ENCODE assay signal across 11 cellular contexts in genomic region chr11:47640506-47640905, GRCh38. TPM values are rescaled to one million over a fixed set of nuclear protein-coding genes. Genes with fewer than 3 reads are reported as not detected.
DNase-seq lines count a peak whose midpoint lies in the region; ATAC-seq, FAIRE-seq and TF ChIP-seq lines count a peak whose summit lies in the region.
"Not testable (repeated sequence)": the region's sequence is repeated elsewhere in the genome, so short reads cannot be mapped to it uniquely, and the experiment has no call there.
"Had no signal": no experiment of that assay in that cellular context is flagged by ENCODE, and none has a peak within 500 bp of the region (broad histone marks: within the 10 kb centered on the region; RNA-seq: fewer than 3 reads in every experiment).

No MANE protein-coding gene starts in this region.

- POLR2A ChIA-PET in CD4-positive, alpha-beta T cell (lab: Charles Lee): not testable (repeated sequence)

- dilution Hi-C loops in keratinocyte (cut with MboI; ENCODE audit: extremely low pct_ligation_motif_present, low sequenced_read_pairs): not testable (repeated sequence)

- H3K27me3 Mint-ChIP-seq in CD4-positive, alpha-beta T cell; IgD-negative memory B cell; T-helper 17 cell; activated naive CD4-positive, alpha-beta T cell treated with anti-CD3 and anti-CD28 coated beads for 36 hours (ENCODE audit: low read depth); chondrocyte (ENCODE audit: low read depth); neural progenitor cell (ENCODE audit: insufficient read depth, low read depth); type B pancreatic cell: not testable (repeated sequence)

- not testable (repeated sequence) for H3K9me3 Mint-ChIP-seq in CD4-positive, alpha-beta T cell; IgD-negative memory B cell; activated naive CD4-positive, alpha-beta T cell treated with anti-CD3 and anti-CD28 coated beads for 36 hours; chondrocyte (ENCODE audit: low read depth); neural progenitor cell; type B pancreatic cell

- CTCF ChIA-PET in CD4-positive, alpha-beta T cell (lab: Charles Lee); activated naive CD4-positive, alpha-beta T cell treated with anti-CD3 and anti-CD28 coated beads for 36 hours (lab: Charles Lee): not testable (repeated sequence)

- H3K4me3 Mint-ChIP-seq in CD4-positive, alpha-beta T cell: peak overlapping the region; percentile 90
- peak overlapping the region in 3 of 4 donors; percentile 21 to 92 (median 74) for H3K4me3 Mint-ChIP-seq in IgD-negative memory B cell
- H3K4me3 Mint-ChIP-seq in T-helper 17 cell; chondrocyte (ENCODE audit: unreplicated experiment): not testable (repeated sequence)
- H3K4me3 Mint-ChIP-seq in activated naive CD4-positive, alpha-beta T cell treated with anti-CD3 and anti-CD28 coated beads for 36 hours: peak overlapping the region; percentile 91
- H3K4me3 Mint-ChIP-seq in neural progenitor cell: peak overlapping the region; percentile 97
- H3K4me3 Mint-ChIP-seq in type B pancreatic cell: peak overlapping the region; percentile 98

- FAIRE-seq in keratinocyte (lab: Jason Lieb, UNC): not testable (repeated sequence)

- H3K4me1 Mint-ChIP-seq in CD4-positive, alpha-beta T cell (ENCODE audit: low read depth): peaks cover 26% of the 10 kb centered on the region
- H3K4me1 Mint-ChIP-seq in IgD-negative memory B cell (peaks cover 15 to 18% (median 17%) of the 10 kb centered on the region in 3 donors), T-helper 17 cell (peaks cover 17% of the 10 kb centered on the region), chondrocyte (ENCODE audit: low read depth) (peaks cover 21% of the 10 kb centered on the region), neural progenitor cell (peaks cover 21% of the 10 kb centered on the region), type B pancreatic cell (ENCODE audit: unreplicated experiment) (peaks cover 24% of the 10 kb centered on the region)
- peaks cover 19% of the 10 kb centered on the region for H3K4me1 Mint-ChIP-seq in activated naive CD4-positive, alpha-beta T cell treated with anti-CD3 and anti-CD28 coated beads for 36 hours (ENCODE audit: low read depth)

- H3K4me2 ChIP-seq in keratinocyte (ENCODE audit: control insufficient read depth, extremely low read depth, insufficient read depth, low read depth, low read length) (peak overlapping the region; percentile 89), neural progenitor cell (peak overlapping the region; percentile 80)

- H3K27ac ChIP-seq in CD4-positive, alpha-beta T cell (ENCODE audit: low read depth, low read length); keratinocyte (ENCODE audit: control insufficient read depth, insufficient read depth, low read length); neural progenitor cell: not testable (repeated sequence)

- H3K4me3 ChIP-seq in keratinocyte (ENCODE audit: control insufficient read depth in 2 of 3, extremely low read depth in 1 of 3, insufficient read depth in 2 of 3, low read depth in 1 of 3, low read length in 3 of 3) (peak overlapping the region; percentile 84 to 96 (median 95)), neural progenitor cell (peak overlapping the region; percentile 69)

- TF ChIP-seq CTCF in CD4-positive, alpha-beta T cell (IDR thresholded peaks at IDR 0.05); chondrocyte (IDR thresholded peaks at IDR 0.05); keratinocyte (optimal IDR thresholded peaks at IDR 0.05 in 1 of 3, IDR thresholded peaks at IDR 0.05 in 1 of 3, conservative IDR thresholded peaks at IDR 0.05 in 1 of 3; ENCODE audit: extremely low read depth in 1 of 3, insufficient read depth in 2 of 3, low read length in 3 of 3); neural progenitor cell (IDR thresholded peaks at IDR 0.05); type B pancreatic cell (conservative IDR thresholded peaks at IDR 0.05): not testable (repeated sequence)

- H3K9me3 ChIP-seq in CD4-positive, alpha-beta T cell (ENCODE audit: control insufficient read depth, low read length); T-helper 17 cell (ENCODE audit: control insufficient read depth, low read length, poor library complexity, severe bottlenecking); keratinocyte (ENCODE audit: control insufficient read depth, low read depth, low read length); neural progenitor cell (ENCODE audit: low read depth): not testable (repeated sequence)

- not testable (repeated sequence) for DNase-seq in CD4-positive, alpha-beta T cell; T-helper 17 cell; activated naive CD4-positive, alpha-beta T cell treated with anti-CD3 and anti-CD28 coated beads for 36 hours; chondrocyte (ENCODE audit: low spot score); keratinocyte (ENCODE audit: low read depth, low spot score); neural progenitor cell (ENCODE audit: low spot score); type B pancreatic cell (ENCODE audit: extremely low spot score, unreplicated experiment)

- ATAC-seq in CD4-positive, alpha-beta T cell (ENCODE audit: poor library complexity); T-helper 17 cell: not testable (repeated sequence)

- H3K36me3 ChIP-seq in keratinocyte (ENCODE audit: control insufficient read depth in 2 of 2, extremely low read depth in 1 of 2, insufficient read depth in 2 of 2, low read length in 2 of 2); neural progenitor cell: not testable (repeated sequence)

- H3K79me2 ChIP-seq in keratinocyte (ENCODE audit: control insufficient read depth, insufficient read depth, low read length) (peaks cover 32% of the 10 kb centered on the region), neural progenitor cell (ENCODE audit: low read depth) (peaks cover 31% of the 10 kb centered on the region)

- not testable (repeated sequence) for H3K27ac Mint-ChIP-seq in CD4-positive, alpha-beta T cell; activated naive CD4-positive, alpha-beta T cell treated with anti-CD3 and anti-CD28 coated beads for 36 hours; neural progenitor cell; type B pancreatic cell
- H3K27ac Mint-ChIP-seq in IgD-negative memory B cell: peak overlapping the region in 1 of 3 donors; percentile 54
- H3K27ac Mint-ChIP-seq in T-helper 17 cell: peak overlapping the region; percentile 97
- peak overlapping the region; percentile 32 for H3K27ac Mint-ChIP-seq in chondrocyte (ENCODE audit: unreplicated experiment)

- not testable (repeated sequence) for H3K9ac ChIP-seq in keratinocyte (ENCODE audit: control insufficient read depth, extremely low read depth, insufficient read depth, low read length); neural progenitor cell

- intact Hi-C loops in CD4-positive, alpha-beta T cell (cut with DNase I, micrococcal nuclease): loop anchor here in 1 of 2 experiments (5.0 kb wide), 4 partner anchors 218 to 703 kb away; partner anchors contain the start of genes ARFGAP2 and CSTPP1
- intact Hi-C loops in activated naive CD4-positive, alpha-beta T cell treated with anti-CD3 and anti-CD28 coated beads for 36 hours (cut with micrococcal nuclease): loop anchor here (5.0 kb wide), 1 partner anchor 373 kb away; no protein-coding TSS in a partner anchor

- H3K36me3 Mint-ChIP-seq in CD4-positive, alpha-beta T cell (ENCODE audit: low read depth): peaks cover 32% of the 10 kb centered on the region
- H3K36me3 Mint-ChIP-seq in IgD-negative memory B cell; T-helper 17 cell (ENCODE audit: low read depth); chondrocyte (ENCODE audit: low read depth); type B pancreatic cell: not testable (repeated sequence)
- H3K36me3 Mint-ChIP-seq in activated naive CD4-positive, alpha-beta T cell treated with anti-CD3 and anti-CD28 coated beads for 36 hours (ENCODE audit: low read depth): peaks cover 12% of the 10 kb centered on the region
- peaks cover 12% of the 10 kb centered on the region for H3K36me3 Mint-ChIP-seq in neural progenitor cell

- not testable (repeated sequence) for H2AFZ ChIP-seq in keratinocyte (ENCODE audit: control insufficient read depth, low read length); neural progenitor cell (replicated peaks)

- H4K20me1 ChIP-seq in keratinocyte (ENCODE audit: control insufficient read depth, extremely low read depth, insufficient read depth, low read length): not testable (repeated sequence)
- peaks cover 14% of the 10 kb centered on the region for H4K20me1 ChIP-seq in neural progenitor cell (ENCODE audit: low read depth)

- peaks cover 12% of the 10 kb centered on the region for H3F3A ChIP-seq in neural progenitor cell (ENCODE audit: low read depth)

- H3K4me1 ChIP-seq in keratinocyte (ENCODE audit: control insufficient read depth, extremely low read depth, insufficient read depth, low read length): peaks cover 11% of the 10 kb centered on the region
- not testable (repeated sequence) for H3K4me1 ChIP-seq in neural progenitor cell

- H3K27me3 ChIP-seq in CD4-positive, alpha-beta T cell (ENCODE audit: control insufficient read depth, insufficient read depth, low read length); keratinocyte (ENCODE audit: control insufficient read depth, extremely low read depth, insufficient read depth, low read length); neural progenitor cell: not testable (repeated sequence)

- not testable (repeated sequence) for H3K9me1 ChIP-seq in keratinocyte (ENCODE audit: control insufficient read depth, extremely low read depth, insufficient read depth, low read length)

RNA-seq across cellular contexts. Expression of gene MTCH2, which starts 1.9 kb away (rescaled TPM):
- 10 to 100 TPM; 11.8 to 12.7 TPM for total RNA-seq in CD4-positive, alpha-beta T cell
- polyA plus RNA-seq in IgD-negative memory B cell (58.9 TPM), keratinocyte (153 to 232 TPM (median 185 TPM) in 3 replicates)
- total RNA-seq in T-helper 17 cell (10 to 100 TPM; 19.9 to 22.5 TPM), chondrocyte (94.3 to 107 TPM (median 99.7 TPM) in 3 replicates), neural progenitor cell (ENCODE audit: low replicate concordance) (83.6 and 93.2 TPM in 2 replicates), type B pancreatic cell (ENCODE audit: low replicate concordance) (96.1 and 134 TPM in 2 replicates)
- 10 to 100 TPM; 93.7 to 95.1 TPM for total RNA-seq in activated naive CD4-positive, alpha-beta T cell treated with anti-CD3 and anti-CD28 coated beads for 36 hours
- 34.7 TPM for polyA plus RNA-seq in keratinocyte (2011; ENCODE audit: low read depth)
- polyA plus RNA-seq in keratinocyte (2011; cell fraction: cytosol; rRNA removed): 182 and 257 TPM in 2 replicates
- polyA plus RNA-seq in keratinocyte (2011; cell fraction: nucleus; rRNA removed): 119 and 136 TPM in 2 replicates
- 103 and 179 TPM in 2 replicates for polyA plus RNA-seq in keratinocyte (2012; ENCODE audit: low replicate concordance)
- polyA minus RNA-seq in keratinocyte: 125 to 181 TPM (median 129 TPM) in 3 replicates
- polyA minus RNA-seq in keratinocyte (2011; cell fraction: cytosol; rRNA and poly(A)+ RNA removed): 98.4 TPM
- polyA minus RNA-seq in keratinocyte (2011; cell fraction: nucleus; rRNA and poly(A)+ RNA removed): 25.9 and 48.2 TPM in 2 replicates

RNA-seq across cellular contexts. Expression of gene C1QTNF4, which starts 46.3 kb away (rescaled TPM):
- under 1 TPM; 0.41 to 0.92 TPM for total RNA-seq in CD4-positive, alpha-beta T cell
- polyA plus RNA-seq in IgD-negative memory B cell (not detected), keratinocyte (0.10 TPM in 1 of 3 replicates, not detected in the others)
- total RNA-seq in T-helper 17 cell (1 to 10 TPM; 1.1 to 1.6 TPM), chondrocyte (0.40 to 0.41 TPM in 2 of 3 replicates, not detected in the other), neural progenitor cell (ENCODE audit: low replicate concordance) (0.39 and 9.7 TPM in 2 replicates), type B pancreatic cell (ENCODE audit: low replicate concordance) (0.43 and 11.7 TPM in 2 replicates)
- not detected for total RNA-seq in activated naive CD4-positive, alpha-beta T cell treated with anti-CD3 and anti-CD28 coated beads for 36 hours
- polyA plus RNA-seq in keratinocyte (2011; ENCODE audit: low read depth): 0.20 TPM
- 0.04 TPM in 1 of 2 replicates, not detected in the other for polyA plus RNA-seq in keratinocyte (2011; cell fraction: cytosol; rRNA removed)
- polyA plus RNA-seq in keratinocyte (2011; cell fraction: nucleus; rRNA removed): 0.09 and 0.27 TPM in 2 replicates
- 0.41 TPM in 1 of 2 replicates, not detected in the other for polyA plus RNA-seq in keratinocyte (2012; ENCODE audit: low replicate concordance)
- polyA minus RNA-seq in keratinocyte: not detected in 3 replicates
- polyA minus RNA-seq in keratinocyte (2011; cell fraction: cytosol; rRNA and poly(A)+ RNA removed): not detected
- 0.47 TPM in 1 of 2 replicates, not detected in the other for polyA minus RNA-seq in keratinocyte (2011; cell fraction: nucleus; rRNA and poly(A)+ RNA removed)
- total RNA-seq: HT-29 had no signal
- polyA plus RNA-seq: CD14-positive monocyte had no signal

RNA-seq across cellular contexts. Expression of gene FAM180B, which starts 54.0 kb away (rescaled TPM):
- total RNA-seq in CD4-positive, alpha-beta T cell: under 1 TPM; 0.55 to 0.92 TPM
- not detected for polyA plus RNA-seq in IgD-negative memory B cell
- under 1 TPM; 0.23 to 0.47 TPM for total RNA-seq in T-helper 17 cell
- not detected for total RNA-seq in activated naive CD4-positive, alpha-beta T cell treated with anti-CD3 and anti-CD28 coated beads for 36 hours
- not detected in 3 replicates for total RNA-seq in chondrocyte
- polyA plus RNA-seq in keratinocyte: 0.06 TPM in 1 of 3 replicates, not detected in the others
- polyA plus RNA-seq in keratinocyte (2011; ENCODE audit: low read depth): not detected
- not detected in 2 replicates for polyA plus RNA-seq in keratinocyte (2011; cell fraction: cytosol; rRNA removed)
- not detected in 2 replicates for polyA plus RNA-seq in keratinocyte (2011; cell fraction: nucleus; rRNA removed)
- polyA plus RNA-seq in keratinocyte (2012; ENCODE audit: low replicate concordance): not detected in 2 replicates
- not detected in 3 replicates for polyA minus RNA-seq in keratinocyte
- not detected for polyA minus RNA-seq in keratinocyte (2011; cell fraction: cytosol; rRNA and poly(A)+ RNA removed)
- polyA minus RNA-seq in keratinocyte (2011; cell fraction: nucleus; rRNA and poly(A)+ RNA removed): not detected in 2 replicates
- not detected in 2 replicates for total RNA-seq in neural progenitor cell (ENCODE audit: low replicate concordance)
- 0.43 TPM in 1 of 2 replicates, not detected in the other for total RNA-seq in type B pancreatic cell (ENCODE audit: low replicate concordance)
- total RNA-seq: H7, HT-29 had no signal
- polyA plus RNA-seq: CD14-positive monocyte had no signal
